Comparison of ENCODE assay signal across 21 cellular contexts in genomic region chr17:11925271-11926021, GRCh38.
DNase-seq lines count a peak whose midpoint lies in the region; ATAC-seq, FAIRE-seq and TF ChIP-seq lines count a peak whose summit lies in the region.
"Had no signal": no experiment of that assay in that cellular context is flagged by ENCODE, and none has a peak within 500 bp of the region (broad histone marks: within the 10 kb centered on the region; RNA-seq: fewer than 3 reads in every experiment).

No MANE protein-coding gene starts in this region.

- H2AK5ac ChIP-seq in mesendoderm (ENCODE audit: low read length), result no peak overlapping the region

- H2BK5ac ChIP-seq in mesendoderm (ENCODE audit: low read length), result no peak overlapping the region

- no TSS peak for BruUV-seq in A673 (replicated peaks; lab: Mats Ljungman, UMichigan)
- BruUV-seq in K562 (replicated peaks; lab: Mats Ljungman, UMichigan), result no TSS peak

- no peaks in the 10 kb centered on the region for H3K36me3 ChIP-seq in A673 (ENCODE audit: insufficient read depth, low read length, poor library complexity, severe bottlenecking)
- H3K36me3 ChIP-seq in K562 (ENCODE audit: control insufficient read depth, insufficient read depth, low read length), result no peaks in the 10 kb centered on the region
- no peaks in the 10 kb centered on the region for H3K36me3 ChIP-seq in mesendoderm (ENCODE audit: control insufficient read depth, insufficient read depth, low read length)
- H3K36me3 ChIP-seq: BLaER1 treated with 17β-estradiol and CSF1 and Interleukin-3, amounts not matched to agents 10 nM and 100 nM had no signal

- TF ChIP-seq EP300 in K562 (IDR thresholded peaks at IDR 0.05; ENCODE audit: low read length), result no peak

- no peak for TF ChIP-seq RAD21 in K562 (CRISPR knock-in tag; conservative IDR thresholded peaks at IDR 0.05 in 1 of 2, IDR thresholded peaks at IDR 0.05 in 1 of 2)

- no peak overlapping the region for H3K18ac ChIP-seq in mesendoderm (ENCODE audit: low read length)

- no peak overlapping the region for H3K4me3 Mint-ChIP-seq in chondrocyte (ENCODE audit: unreplicated experiment)
- H3K4me3 Mint-ChIP-seq: CD8-positive, alpha-beta memory T cell had no signal

- H3K79me1 ChIP-seq in mesendoderm (ENCODE audit: low read length), result no peaks in the 10 kb centered on the region

- no peaks in the 10 kb centered on the region for H4K20me1 ChIP-seq in K562 (replicated peaks; ENCODE audit: control insufficient read depth, insufficient read depth, low read length)
- H4K20me1 ChIP-seq: BLaER1 treated with 17β-estradiol and CSF1 and Interleukin-3, amounts not matched to agents 10 nM and 100 nM had no signal

- no peak overlapping the region for H4K8ac ChIP-seq in mesendoderm (ENCODE audit: low read depth, low read length)

- H3K4ac ChIP-seq in mesendoderm (ENCODE audit: low read depth, low read length), result no peak overlapping the region

- H3K4me3 ChIP-seq in A673 (ENCODE audit: low read depth, low read length, poor library complexity, severe bottlenecking) (no peak overlapping the region), K562 (no peak overlapping the region), mesendoderm (ENCODE audit: low read length) (no peak overlapping the region)
- H3K4me3 ChIP-seq: BLaER1 treated with 17β-estradiol and CSF1 and Interleukin-3, amounts not matched to agents 10 nM and 100 nM had no signal

- TF ChIP-seq CTCF in A673 (conservative IDR thresholded peaks at IDR 0.05; ENCODE audit: low read depth, low read length) (no peak), K562 (IDR thresholded peaks at IDR 0.05 in 2 of 3, conservative IDR thresholded peaks at IDR 0.05 in 1 of 3; ENCODE audit: insufficient read depth in 2 of 3, low read depth in 1 of 3, low read length in 3 of 3) (no peak), chondrocyte (IDR thresholded peaks at IDR 0.05) (no peak)

- no peaks in the 10 kb centered on the region for H3K36me3 Mint-ChIP-seq in chondrocyte (ENCODE audit: low read depth)
- H3K36me3 Mint-ChIP-seq: CD8-positive, alpha-beta memory T cell had no signal

- H3K27ac ChIP-seq in A673 (ENCODE audit: low read depth, low read length, poor library complexity, severe bottlenecking) (no peak overlapping the region), K562 (ENCODE audit: extremely low read depth, low read depth, low read length) (no peak overlapping the region), mesendoderm (ENCODE audit: low read depth, low read length) (no peak overlapping the region)
- H3K27ac ChIP-seq: BLaER1 treated with 17β-estradiol and CSF1 and Interleukin-3, amounts not matched to agents 10 nM and 100 nM had no signal

- H3K4me1 ChIP-seq in A673 (ENCODE audit: insufficient read depth, low read length, poor library complexity, severe bottlenecking) (peaks cover 5% of the 10 kb centered on the region), K562 (replicated peaks in 1 of 2; ENCODE audit: control insufficient read depth in 2 of 2, insufficient read depth in 2 of 2, low read length in 2 of 2) (no peaks in the 10 kb centered on the region; a peak in 3 of 5 replicates), mesendoderm (ENCODE audit: control insufficient read depth, low read depth, low read length) (peaks cover 3% of the 10 kb centered on the region)

- no peak for FAIRE-seq in K562 (lab: Jason Lieb, UNC)
- FAIRE-seq: A204.1, G401.6 had no signal

- H3K9me3 Mint-ChIP-seq in chondrocyte (ENCODE audit: low read depth), result peaks cover 4% of the 10 kb centered on the region

- no peak overlapping the region for H3K23ac ChIP-seq in mesendoderm (ENCODE audit: low read length)

- H3K9ac ChIP-seq in K562 (ENCODE audit: insufficient read depth in 1 of 2, low read depth in 2 of 2, low read length in 2 of 2) (no peak overlapping the region), mesendoderm (ENCODE audit: low read length) (no peak overlapping the region)
- H3K9ac ChIP-seq: BLaER1 treated with 17β-estradiol and CSF1 and Interleukin-3, amounts not matched to agents 10 nM and 100 nM had no signal

- no peaks in the 10 kb centered on the region for H3K9me1 ChIP-seq in K562 (ENCODE audit: control insufficient read depth, insufficient read depth, low read length)

- H3K9me3 ChIP-seq in A673 (ENCODE audit: low read depth, low read length, poor library complexity, severe bottlenecking), result no peaks in the 10 kb centered on the region
- H3K9me3 ChIP-seq in K562 (replicated peaks; ENCODE audit: control insufficient read depth, insufficient read depth, low read depth, low read length), result no peaks in the 10 kb centered on the region

- H3K27ac Mint-ChIP-seq in chondrocyte (ENCODE audit: unreplicated experiment), result no peak overlapping the region
- H3K27ac Mint-ChIP-seq: CD8-positive, alpha-beta memory T cell had no signal

- H2BK15ac ChIP-seq in mesendoderm (replicated peaks; ENCODE audit: low read depth), result no peak overlapping the region

- H3K27me3 Mint-ChIP-seq in chondrocyte (ENCODE audit: low read depth), result peaks cover 2% of the 10 kb centered on the region

- no peak overlapping the region for H2BK120ac ChIP-seq in mesendoderm (ENCODE audit: low read depth, low read length)

- intact Hi-C loops in A673 (cut with micrococcal nuclease; ENCODE audit: unreplicated experiment) (no loop called here), K562 (cut with micrococcal nuclease) (no loop called here), left ventricle myocardium superior (cut with micrococcal nuclease) (no loop called here)

- H3K4me1 Mint-ChIP-seq in chondrocyte (ENCODE audit: low read depth), result no peaks in the 10 kb centered on the region
- H3K4me1 Mint-ChIP-seq: CD8-positive, alpha-beta memory T cell had no signal

- in situ Hi-C loops in K562 (cut with MboI), result no loop called here

- DNase-seq in A673 (ENCODE audit: low spot score) (peak; percentile 12), K562 (ENCODE audit: extremely low read depth in 1 of 4, low spot score in 3 of 4) (no peak), left ventricle myocardium superior (no peak), mesendoderm (peak; percentile 75), chondrocyte (ENCODE audit: low spot score) (no peak), RKO (ENCODE audit: low spot score) (no peak)
- DNase-seq in stimulated activated CD4-positive, alpha-beta T cell treated with anti-CD3 and anti-CD28 coated beads, Interleukin-12 subunit alpha, Interleukin-12 subunit beta, amount 100 ng/mL, for 4 hours, result no peak
- DNase-seq in stimulated activated CD8-positive, alpha-beta memory T cell treated with anti-CD3 and anti-CD28 coated beads, Interleukin-4, amount 100 ng/mL, for 48 hours, result no peak
- DNase-seq: CD8-positive, alpha-beta memory T cell; DMS79 treated with DMSO at 0.1 percent for 48 hours; KG1; NCI-H146; NCI-H2081; NCI-H510A treated with DMSO at 0.1 percent for 48 hours; NCI-H82; SHP77 had no signal

- no peak for ATAC-seq in K562
- peak; percentile 67 for ATAC-seq in left ventricle myocardium superior
- ATAC-seq: HCT116, Panc1 had no signal

- H3K56ac ChIP-seq in mesendoderm (ENCODE audit: low read length), result no peak overlapping the region

- H3K27me3 ChIP-seq in A673 (replicated peaks; ENCODE audit: insufficient read depth, low read depth, low read length, poor library complexity) (no peaks in the 10 kb centered on the region), K562 (ENCODE audit: control insufficient read depth in 2 of 2, insufficient read depth in 2 of 2, low read length in 2 of 2) (peaks cover 0 to 4% of the 10 kb centered on the region in 2 experiments; a peak in 1 of 5 replicates), mesendoderm (ENCODE audit: insufficient read depth, low read length, poor library complexity) (no peaks in the 10 kb centered on the region)
- H3K27me3 ChIP-seq: BLaER1 treated with 17β-estradiol and CSF1 and Interleukin-3, amounts not matched to agents 10 nM and 100 nM had no signal

- no peak overlapping the region for H4K5ac ChIP-seq in mesendoderm (ENCODE audit: low read length)

- no peak overlapping the region for H3K4me2 ChIP-seq in K562 (ENCODE audit: insufficient read depth, low read length)
- no peak overlapping the region for H3K4me2 ChIP-seq in mesendoderm (ENCODE audit: low read length)
- H3K4me2 ChIP-seq: BLaER1 treated with 17β-estradiol and CSF1 and Interleukin-3, amounts not matched to agents 10 nM and 100 nM had no signal

- no peak overlapping the region for H2AFZ ChIP-seq in K562 (ENCODE audit: low read depth, low read length)

- TF ChIP-seq POLR2A in K562 (conservative IDR thresholded peaks at IDR 0.05), result no peak

- WGBS in K562 (ENCODE audit: insufficient coverage, low coverage, missing lambda C conversion rate), result 2% methylated on average over 6 of the region's 6 CpGs
- no CpG with 5 or more reads among the region's 6 CpGs for WGBS in mesendoderm (ENCODE audit: extremely low coverage, insufficient coverage, low lambda C conversion rate)

- CTCF ChIA-PET in A673 (lab: Charles Lee) (no interaction called here), K562 (lab: Yijun Ruan, JAX; ENCODE audit: low intra/inter-chr PET ratio) (interaction anchor here (0.5 kb wide), 1 partner anchor 26 kb away, joined by 3 read pairs; no protein-coding TSS in a partner anchor)

- POLR2A ChIA-PET in A673 (lab: Charles Lee; ENCODE audit: low non-redundant PET) (no interaction called here), K562 (lab: Yijun Ruan, JAX) (no interaction called here)

- H3K79me2 ChIP-seq in K562 (ENCODE audit: control insufficient read depth, insufficient read depth, low read length) (no peaks in the 10 kb centered on the region), mesendoderm (ENCODE audit: control insufficient read depth, insufficient read depth, low read length) (no peaks in the 10 kb centered on the region)

TF ChIP-seq in K562, 482 proteins besides CTCF, POLR2A, EP300 and RAD21:
- TF ChIP-seq MCM3 (IDR thresholded peaks at IDR 0.05) (no peak), FOXJ2 (tag; IDR thresholded peaks at IDR 0.05) (peak; percentile 57; the same call in 1 of the 2 replicates)

Comparison
In these comparisons a context has a peak if more than half of its experiments do, and no peak if none do; other contexts are left out.
1. DNase-seq: peak in A673 (single experiment) and mesendoderm (single experiment); none in K562 (0 of 4), left ventricle myocardium superior (single experiment), stimulated activated CD4-positive, alpha-beta T cell treated with anti-CD3 and anti-CD28 coated beads, Interleukin-12 subunit alpha, Interleukin-12 subunit beta, amount 100 ng/mL, for 4 hours (single experiment), chondrocyte (single experiment), RKO (single experiment) and stimulated activated CD8-positive, alpha-beta memory T cell treated with anti-CD3 and anti-CD28 coated beads, Interleukin-4, amount 100 ng/mL, for 48 hours (single experiment).